In genomic region chr4:128284317-128284716, GRCh38 we compare ENCODE assay signal across 16 cellular contexts. TPM values are rescaled to one million over a fixed set of nuclear protein-coding genes. Genes with fewer than 3 reads are reported as not detected.
A peak's percentile ranks its signal among the peaks of the same experiment; 100 is the strongest.
DNase-seq lines count a peak whose midpoint lies in the region; FAIRE-seq and TF ChIP-seq lines count a peak whose summit lies in the region.
"Had no signal": no experiment of that assay in that cellular context is flagged by ENCODE, and none has a peak within 500 bp of the region (broad histone marks: within the 10 kb centered on the region; RNA-seq: fewer than 3 reads in every experiment).

No MANE protein-coding gene starts in this region.

- peak overlapping the region; percentile 97 for H3K4me3 Mint-ChIP-seq in astrocyte (ENCODE audit: unreplicated experiment)
- H3K4me3 Mint-ChIP-seq in activated T-helper 2 cell treated with anti-CD3 and anti-CD28 coated beads, Interferon-gamma antibody, Interleukin-2, Interleukin-4, amounts not matched to agents 10 μg/mL and 5 μg/mL and 100 μg/mL, durations not matched to agents 14 hours and 24 hours and 36 hours (ENCODE audit: low read depth): no peak overlapping the region
- no peak overlapping the region for H3K4me3 Mint-ChIP-seq in glutamatergic neuron (ENCODE audit: unreplicated experiment)

- H3K36me3 Mint-ChIP-seq in astrocyte (ENCODE audit: low read depth, unreplicated experiment) (peaks cover 12% of the 10 kb centered on the region), glutamatergic neuron (ENCODE audit: unreplicated experiment) (no peaks in the 10 kb centered on the region)
- peaks cover 57% of the 10 kb centered on the region for H3K36me3 Mint-ChIP-seq in activated T-helper 2 cell treated with anti-CD3 and anti-CD28 coated beads, Interferon-gamma antibody, Interleukin-2, Interleukin-4, amounts not matched to agents 10 μg/mL and 5 μg/mL and 100 μg/mL, durations not matched to agents 14 hours and 24 hours and 36 hours (ENCODE audit: low read depth)

- H3K9me3 ChIP-seq in astrocyte (ENCODE audit: insufficient read depth, low read depth, low read length) (no peaks in the 10 kb centered on the region), iPS-20b (ENCODE audit: insufficient read depth, low read depth, low read length) (no peaks in the 10 kb centered on the region), subcutaneous abdominal adipose tissue (ENCODE audit: control insufficient read depth in 5 of 5, low read length in 5 of 5) (no peaks in the 10 kb centered on the region)
- H3K9me3 ChIP-seq: heart left ventricle had no signal

- no peaks in the 10 kb centered on the region for H3K27me3 Mint-ChIP-seq in astrocyte (ENCODE audit: low read depth, unreplicated experiment)
- H3K27me3 Mint-ChIP-seq in activated T-helper 2 cell treated with anti-CD3 and anti-CD28 coated beads, Interferon-gamma antibody, Interleukin-2, Interleukin-4, amounts not matched to agents 10 μg/mL and 5 μg/mL and 100 μg/mL, durations not matched to agents 14 hours and 24 hours and 36 hours (ENCODE audit: low read depth): no peaks in the 10 kb centered on the region
- peaks cover 7% of the 10 kb centered on the region for H3K27me3 Mint-ChIP-seq in glutamatergic neuron (ENCODE audit: unreplicated experiment)
- H3K27me3 Mint-ChIP-seq: activated CD4-positive, alpha-beta T cell treated with anti-CD3 and anti-CD28 coated beads for 36 hours; effector memory CD8-positive, alpha-beta T cell had no signal

- peaks cover 18% of the 10 kb centered on the region for H3K4me1 Mint-ChIP-seq in astrocyte (ENCODE audit: low read depth, unreplicated experiment)
- H3K4me1 Mint-ChIP-seq in activated T-helper 2 cell treated with anti-CD3 and anti-CD28 coated beads, Interferon-gamma antibody, Interleukin-2, Interleukin-4, amounts not matched to agents 10 μg/mL and 5 μg/mL and 100 μg/mL, durations not matched to agents 14 hours and 24 hours and 36 hours (ENCODE audit: low read depth): peaks cover 47% of the 10 kb centered on the region
- H3K4me1 Mint-ChIP-seq in glutamatergic neuron (ENCODE audit: low read depth, unreplicated experiment): peaks cover 10% of the 10 kb centered on the region

- no peak overlapping the region for H3K4me3 ChIP-seq in astrocyte (ENCODE audit: insufficient read depth, low read depth, low read length)
- peak overlapping the region; percentile 87 for H3K4me3 ChIP-seq in iPS-20b (ENCODE audit: low read length)
- peak overlapping the region in 3 of 5 donors; percentile 69 to 91 (median 88) for H3K4me3 ChIP-seq in subcutaneous abdominal adipose tissue (ENCODE audit: low read depth in 1 of 5, low read length in 5 of 5)

- H3K9ac ChIP-seq in astrocyte (ENCODE audit: low read length): no peak overlapping the region
- no peak overlapping the region for H3K9ac ChIP-seq in iPS-20b (ENCODE audit: low read depth, low read length)
- peak overlapping the region; percentile 10 to 96 (median 39) for H3K9ac ChIP-seq in subcutaneous abdominal adipose tissue (ENCODE audit: low read length in 5 of 5)

- TF ChIP-seq CTCF in astrocyte (IDR thresholded peaks at IDR 0.05; ENCODE audit: insufficient read depth, low read depth, low read length): no peak
- no peak for TF ChIP-seq CTCF in glutamatergic neuron (IDR thresholded peaks at IDR 0.05; ENCODE audit: partially characterized antibody, unreplicated experiment)

- H3K36me3 ChIP-seq in astrocyte (ENCODE audit: insufficient read depth, low read length) (peaks cover 2% of the 10 kb centered on the region), iPS-20b (ENCODE audit: insufficient read depth, low read depth, low read length) (peaks cover 22% of the 10 kb centered on the region), subcutaneous abdominal adipose tissue (ENCODE audit: control insufficient read depth in 5 of 5, insufficient read depth in 5 of 5, low read length in 5 of 5) (no peaks in the 10 kb centered on the region)

- H3K4me2 ChIP-seq in astrocyte (ENCODE audit: low read length): peak overlapping the region; percentile 99

- no peaks in the 10 kb centered on the region for H3K27me3 ChIP-seq in astrocyte (ENCODE audit: insufficient read depth, low read length)
- H3K27me3 ChIP-seq in iPS-20b (ENCODE audit: insufficient read depth, low read length): no peaks in the 10 kb centered on the region
- H3K27me3 ChIP-seq in subcutaneous abdominal adipose tissue (ENCODE audit: control insufficient read depth in 5 of 5, insufficient read depth in 4 of 5, low read length in 5 of 5): no peaks in the 10 kb centered on the region
- H3K27me3 ChIP-seq: heart left ventricle had no signal

- H3K4me1 ChIP-seq in astrocyte (ENCODE audit: insufficient read depth, low read length): peaks cover 4% of the 10 kb centered on the region
- H3K4me1 ChIP-seq in iPS-20b (ENCODE audit: insufficient read depth, low read length): peaks cover 8% of the 10 kb centered on the region; the same call in 1 of the 2 replicates
- H3K4me1 ChIP-seq in subcutaneous abdominal adipose tissue (ENCODE audit: control insufficient read depth in 5 of 5, insufficient read depth in 5 of 5, low read length in 5 of 5): peaks cover 0 to 64% (median 44%) of the 10 kb centered on the region in 5 donors

- no peak overlapping the region for H2AFZ ChIP-seq in astrocyte (ENCODE audit: low read depth, low read length)

- DNase-seq in DMS53 (lab: John Stamatoyannopoulos, UW) (peak; percentile 3), DMS53 treated with DMSO at 0.1 percent for 48 hours (lab: John Stamatoyannopoulos, UW; ENCODE audit: unreplicated experiment) (no peak), astrocyte (ENCODE audit: low read depth) (no peak), NCI-H2107 (lab: John Stamatoyannopoulos, UW) (no peak), glutamatergic neuron (no peak)
- DNase-seq in activated T-helper 2 cell treated with anti-CD3 and anti-CD28 coated beads, Interferon-gamma antibody, Interleukin-2, Interleukin-4, amounts not matched to agents 10 μg/mL and 5 μg/mL and 100 μg/mL, durations not matched to agents 14 hours and 24 hours and 36 hours (ENCODE audit: low spot score): no peak
- DNase-seq: activated CD4-positive, alpha-beta T cell treated with anti-CD3 and anti-CD28 coated beads for 36 hours; activated T-cell treated with anti-CD3 and anti-CD28 coated beads, Interleukin-2, amount 50 U/mL, for 1 hour; effector memory CD8-positive, alpha-beta T cell; heart left ventricle; Kasumi-1; NCI-H2029 treated with DMSO at 0.1 percent for 48 hours; stimulated activated CD4-positive, alpha-beta T cell treated with anti-CD3 and anti-CD28 coated beads, Interleukin-15, amount 100 ng/mL, for 24 hours had no signal

- no peaks in the 10 kb centered on the region for H3K9me3 Mint-ChIP-seq in astrocyte (ENCODE audit: unreplicated experiment)
- no peaks in the 10 kb centered on the region for H3K9me3 Mint-ChIP-seq in activated T-helper 2 cell treated with anti-CD3 and anti-CD28 coated beads, Interferon-gamma antibody, Interleukin-2, Interleukin-4, amounts not matched to agents 10 μg/mL and 5 μg/mL and 100 μg/mL, durations not matched to agents 14 hours and 24 hours and 36 hours
- peaks cover 8% of the 10 kb centered on the region for H3K9me3 Mint-ChIP-seq in glutamatergic neuron (ENCODE audit: unreplicated experiment)
- H3K9me3 Mint-ChIP-seq: effector memory CD8-positive, alpha-beta T cell had no signal

- H3K79me2 ChIP-seq in astrocyte (ENCODE audit: insufficient read depth, low read length): peaks cover 80% of the 10 kb centered on the region

- no peak overlapping the region for H3K27ac Mint-ChIP-seq in astrocyte (ENCODE audit: unreplicated experiment)
- H3K27ac Mint-ChIP-seq in activated T-helper 2 cell treated with anti-CD3 and anti-CD28 coated beads, Interferon-gamma antibody, Interleukin-2, Interleukin-4, amounts not matched to agents 10 μg/mL and 5 μg/mL and 100 μg/mL, durations not matched to agents 14 hours and 24 hours and 36 hours: no peak overlapping the region
- no peak overlapping the region for H3K27ac Mint-ChIP-seq in glutamatergic neuron (ENCODE audit: unreplicated experiment)
- H3K27ac Mint-ChIP-seq: activated CD4-positive, alpha-beta T cell treated with anti-CD3 and anti-CD28 coated beads for 36 hours; effector memory CD8-positive, alpha-beta T cell had no signal

- no peak for FAIRE-seq in astrocyte (lab: Jason Lieb, UNC)
- FAIRE-seq: D721Med had no signal

- H4K20me1 ChIP-seq in astrocyte (ENCODE audit: insufficient read depth, low read length): peaks cover 28% of the 10 kb centered on the region

- H3K27ac ChIP-seq in astrocyte (ENCODE audit: low read depth, low read length) (no peak overlapping the region), iPS-20b (ENCODE audit: low read length) (no peak overlapping the region), subcutaneous abdominal adipose tissue (ENCODE audit: low read depth, low read length) (peak overlapping the region; percentile 84)

- intact Hi-C loops in activated T-helper 2 cell treated with anti-CD3 and anti-CD28 coated beads, Interferon-gamma antibody, Interleukin-2, Interleukin-4, amounts not matched to agents 10 μg/mL and 5 μg/mL and 100 μg/mL, durations not matched to agents 14 hours and 24 hours and 36 hours (cut with micrococcal nuclease): no loop called here

RNA-seq across cellular contexts. Expression of gene PGRMC2, which starts 3.3 kb away (rescaled TPM):
- total RNA-seq in astrocyte (158 and 161 TPM in 2 replicates), glutamatergic neuron (ENCODE audit: unreplicated experiment) (28.2 TPM)
- total RNA-seq in activated T-helper 2 cell treated with anti-CD3 and anti-CD28 coated beads, Interferon-gamma antibody, Interleukin-2, Interleukin-4, amounts not matched to agents 10 μg/mL and 5 μg/mL and 100 μg/mL, durations not matched to agents 14 hours and 24 hours and 36 hours: 45.0 and 47.2 TPM in 2 replicates

Comparison
In these comparisons a context has a peak if more than half of its experiments do, and no peak if none do; other contexts are left out.
1. H3K9ac ChIP-seq: peak in subcutaneous abdominal adipose tissue (5 of 5); none in astrocyte (single experiment) and iPS-20b (single experiment).